ENCODE assay signal across 20 cellular contexts in the genomic region with DNA sequence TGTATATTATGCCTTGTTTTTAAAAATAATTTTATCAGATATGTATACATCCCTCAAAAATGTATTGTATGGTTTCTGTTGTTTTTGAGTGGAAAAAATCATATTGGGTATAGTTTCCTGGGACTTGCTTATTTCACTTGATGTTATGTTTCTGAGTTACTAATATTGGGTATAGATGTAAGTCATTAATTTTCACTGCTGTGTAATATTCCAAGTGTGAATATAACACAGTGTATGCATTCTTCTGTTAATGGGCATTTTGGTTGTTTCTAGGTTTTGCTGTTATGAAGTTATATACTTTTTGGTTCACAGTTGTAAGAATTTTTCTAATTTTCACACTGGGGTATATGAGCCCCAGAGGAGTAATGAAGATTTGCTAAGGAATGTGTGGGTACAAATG. TPM values are rescaled to one million over a fixed set of nuclear protein-coding genes. Genes with fewer than 3 reads are reported as not detected.
DNase-seq lines count a peak whose midpoint lies in the region; ATAC-seq and TF ChIP-seq lines count a peak whose summit lies in the region.
"Had no signal": no experiment of that assay in that cellular context is flagged by ENCODE, and none has a peak within 500 bp of the region (broad histone marks: within the 10 kb centered on the region; RNA-seq: fewer than 3 reads in every experiment).

No MANE protein-coding gene starts in this region.

- H3K4me3 Mint-ChIP-seq in endodermal cell (no peak overlapping the region), neural crest cell (peak overlapping the region; percentile 39), GM23338 (no peak overlapping the region)

- H3K27ac Mint-ChIP-seq in endodermal cell, result no peak overlapping the region
- no peak overlapping the region for H3K27ac Mint-ChIP-seq in neural crest cell (ENCODE audit: unreplicated experiment)
- no peak overlapping the region for H3K27ac Mint-ChIP-seq in GM23338

- H3K4me1 Mint-ChIP-seq in endodermal cell, result peaks cover 15% of the 10 kb centered on the region
- H3K4me1 Mint-ChIP-seq in neural crest cell, result peaks cover 47% of the 10 kb centered on the region
- H3K4me1 Mint-ChIP-seq in GM23338, result peaks cover 18% of the 10 kb centered on the region

- H3K36me3 ChIP-seq in DND-41 (ENCODE audit: insufficient read depth, low read length), result no peaks in the 10 kb centered on the region; the same call in 1 of the 2 replicates
- no peaks in the 10 kb centered on the region for H3K36me3 ChIP-seq in Loucy (ENCODE audit: insufficient read depth, low read length)
- peaks cover 3% of the 10 kb centered on the region for H3K36me3 ChIP-seq in endodermal cell (ENCODE audit: control insufficient read depth, insufficient read depth, low read length)
- no peaks in the 10 kb centered on the region for H3K36me3 ChIP-seq in GM23338 (ENCODE audit: insufficient read depth)
- no peaks in the 10 kb centered on the region for H3K36me3 ChIP-seq in osteoblast (ENCODE audit: insufficient read depth, low read length)

- DNase-seq in DND-41 (no peak), endodermal cell (no peak), neural crest cell (ENCODE audit: low read depth, low spot score) (no peak), GM23338 (ENCODE audit: low spot score) (no peak), osteoblast (ENCODE audit: insufficient read length, low spot score, missing footprints) (no peak), HPDE6-E6E7 (ENCODE audit: extremely low spot score) (no peak)
- DNase-seq: C1 segment of cervical spinal cord; CD8-positive, alpha-beta memory T cell; DMS 273 treated with DMSO at 0.1 percent for 48 hours; DMS79; GF-D8; KBM-7; MM.1S; NCI-H2029; NCI-H446; NCI-H526; Right ventricle myocardium superior; RPMI8226 had no signal

- H3F3A ChIP-seq in Loucy (ENCODE audit: low read depth) (peaks cover 11% of the 10 kb centered on the region; the same call in 1 of the 2 replicates), GM23338 (replicated peaks; ENCODE audit: low read depth) (no peaks in the 10 kb centered on the region)

- H3K9me3 Mint-ChIP-seq in endodermal cell (peaks cover 9% of the 10 kb centered on the region), neural crest cell (peaks cover 4% of the 10 kb centered on the region), GM23338 (peaks cover 3% of the 10 kb centered on the region; the same call in 1 of the 3 replicates)

- H3K9me3 ChIP-seq in DND-41 (ENCODE audit: insufficient read depth, low read length, severe bottlenecking) (no peaks in the 10 kb centered on the region), Loucy (ENCODE audit: insufficient read depth, low read depth, low read length) (no peaks in the 10 kb centered on the region), endodermal cell (ENCODE audit: control insufficient read depth, low read length) (peaks cover 9% of the 10 kb centered on the region), osteoblast (ENCODE audit: low read depth, low read length) (no peaks in the 10 kb centered on the region)

- peak overlapping the region; percentile 10; the same call in 1 of the 2 replicates for H3K4me2 ChIP-seq in DND-41 (ENCODE audit: insufficient read depth, low read length)
- H3K4me2 ChIP-seq in Loucy (ENCODE audit: low read depth, low read length, poor library complexity, severe bottlenecking), result peak overlapping the region; percentile 97
- no peak overlapping the region for H3K4me2 ChIP-seq in GM23338
- H3K4me2 ChIP-seq in osteoblast (ENCODE audit: insufficient read depth, low read length), result no peak overlapping the region

- H3K4me1 ChIP-seq in DND-41 (ENCODE audit: insufficient read depth, low read length), result peaks cover 35% of the 10 kb centered on the region
- peaks cover 65% of the 10 kb centered on the region for H3K4me1 ChIP-seq in Loucy (ENCODE audit: insufficient read depth, low read length, poor library complexity, severe bottlenecking)
- H3K4me1 ChIP-seq in endodermal cell (ENCODE audit: control insufficient read depth, insufficient read depth, low read length), result no peaks in the 10 kb centered on the region
- peaks cover 5% of the 10 kb centered on the region; the same call in 1 of the 2 replicates for H3K4me1 ChIP-seq in GM23338 (ENCODE audit: insufficient read depth)
- H3K4me1 ChIP-seq in osteoblast (ENCODE audit: insufficient read depth, low read length), result peaks cover 18% of the 10 kb centered on the region

- H2AFZ ChIP-seq in DND-41 (ENCODE audit: low read depth, low read length) (no peak overlapping the region), Loucy (ENCODE audit: low read length) (no peak overlapping the region), GM23338 (no peak overlapping the region), osteoblast (ENCODE audit: low read length) (no peak overlapping the region)

- TF ChIP-seq CTCF in DND-41 (IDR thresholded peaks at IDR 0.05; ENCODE audit: borderline replicate concordance, extremely low read depth, low read length, poor library complexity, severe bottlenecking) (no peak), Loucy (conservative IDR thresholded peaks at IDR 0.05; ENCODE audit: low read length) (no peak), endodermal cell (conservative IDR thresholded peaks at IDR 0.05) (no peak), neural crest cell (conservative IDR thresholded peaks at IDR 0.05) (no peak), GM23338 (conservative IDR thresholded peaks at IDR 0.05; ENCODE audit: low read depth in 2 of 2) (no peak), osteoblast (IDR thresholded peaks at IDR 0.05; ENCODE audit: extremely low read depth, low read depth, low read length) (no peak)

- H3K9me2 ChIP-seq in Loucy (replicated peaks; ENCODE audit: low read depth, low read length) (no peaks in the 10 kb centered on the region), GM23338 (ENCODE audit: insufficient read depth) (no peaks in the 10 kb centered on the region)

- H3K79me2 ChIP-seq in DND-41 (ENCODE audit: insufficient read depth, low read length) (peaks cover 93% of the 10 kb centered on the region), Loucy (ENCODE audit: insufficient read depth, low read length) (peaks cover 97% of the 10 kb centered on the region), GM23338 (replicated peaks; ENCODE audit: insufficient read depth) (peaks cover 31% of the 10 kb centered on the region), osteoblast (ENCODE audit: insufficient read depth, low read length) (peaks cover 79% of the 10 kb centered on the region)

- H3K4me3 ChIP-seq in DND-41 (ENCODE audit: low read depth in 1 of 2, low read length in 2 of 2), result no peak overlapping the region
- peak overlapping the region; percentile 88 for H3K4me3 ChIP-seq in Loucy (ENCODE audit: low read length, poor library complexity, severe bottlenecking)
- peak overlapping the region; percentile 96 for H3K4me3 ChIP-seq in endodermal cell (ENCODE audit: low read length)
- H3K4me3 ChIP-seq in GM23338, result no peak overlapping the region
- no peak overlapping the region for H3K4me3 ChIP-seq in osteoblast (ENCODE audit: insufficient read depth, low read length)

- H3K36me3 Mint-ChIP-seq in endodermal cell (ENCODE audit: low read depth) (peaks cover under 1% of the 10 kb centered on the region), neural crest cell (ENCODE audit: low read depth) (peaks cover 4% of the 10 kb centered on the region), GM23338 (ENCODE audit: low read depth) (peaks cover 5% of the 10 kb centered on the region; the same call in 2 of the 3 replicates)

- H3K27ac ChIP-seq in DND-41 (ENCODE audit: low read length), result no peak overlapping the region
- no peak overlapping the region for H3K27ac ChIP-seq in endodermal cell (ENCODE audit: low read depth, low read length)
- no peak overlapping the region for H3K27ac ChIP-seq in GM23338 (ENCODE audit: low read depth)
- no peak overlapping the region for H3K27ac ChIP-seq in osteoblast (ENCODE audit: low read depth, low read length)

- no peaks in the 10 kb centered on the region for H3K27me3 ChIP-seq in DND-41 (ENCODE audit: insufficient read depth, low read length, poor library complexity)
- H3K27me3 ChIP-seq in Loucy (ENCODE audit: insufficient read depth, low read length, poor library complexity, severe bottlenecking), result no peaks in the 10 kb centered on the region
- H3K27me3 ChIP-seq in endodermal cell (ENCODE audit: control insufficient read depth, insufficient read depth, low read length, poor library complexity, severe bottlenecking), result no peaks in the 10 kb centered on the region
- H3K27me3 ChIP-seq in GM23338 (ENCODE audit: insufficient read depth), result peaks cover 44% of the 10 kb centered on the region
- no peaks in the 10 kb centered on the region for H3K27me3 ChIP-seq in osteoblast (ENCODE audit: insufficient read depth, low read length)

- peaks cover 24% of the 10 kb centered on the region; the same call in 1 of the 2 replicates for H4K20me1 ChIP-seq in DND-41 (ENCODE audit: insufficient read depth, low read length)
- peaks cover 60% of the 10 kb centered on the region for H4K20me1 ChIP-seq in Loucy (ENCODE audit: insufficient read depth, low read length, poor library complexity, severe bottlenecking)
- peaks cover 4% of the 10 kb centered on the region for H4K20me1 ChIP-seq in GM23338 (replicated peaks; ENCODE audit: insufficient read depth)
- peaks cover 55% of the 10 kb centered on the region for H4K20me1 ChIP-seq in osteoblast (ENCODE audit: insufficient read depth, low read length)

- H3K27me3 Mint-ChIP-seq in endodermal cell (ENCODE audit: insufficient read depth), result peaks cover 16% of the 10 kb centered on the region
- H3K27me3 Mint-ChIP-seq in neural crest cell (ENCODE audit: low read depth), result no peaks in the 10 kb centered on the region
- H3K27me3 Mint-ChIP-seq in GM23338 (ENCODE audit: insufficient read depth, low read depth, poor library complexity), result peaks cover 31% of the 10 kb centered on the region

- no peak for ATAC-seq in DND-41 (ENCODE audit: insufficient read depth, low read depth)
- ATAC-seq in GM23338, result no peak
- ATAC-seq: HCT116 had no signal

- H3K9ac ChIP-seq in DND-41 (ENCODE audit: low read depth, low read length) (no peak overlapping the region), Loucy (ENCODE audit: low read depth, low read length, poor library complexity, severe bottlenecking) (no peak overlapping the region), endodermal cell (ENCODE audit: extremely low read depth, low read length, poor library complexity, severe bottlenecking) (no peak overlapping the region)

TF ChIP-seq in GM23338, 12 proteins besides CTCF, POLR2A, EP300 and RAD21 (continues in another document):
- TF ChIP-seq ZNF114 (CRISPR knock-in tag; IDR thresholded peaks at IDR 0.05), result no peak
- TF ChIP-seq NANOG (IDR thresholded peaks at IDR 0.05; ENCODE audit: borderline replicate concordance), result no peak

RNA-seq across cellular contexts. Expression of a gene that starts 3.0 kb away (rescaled TPM):
- total RNA-seq in endodermal cell (100 to 1,000 TPM; 184 to 273 TPM), neural crest cell (216 and 219 TPM in 2 replicates), osteoblast (364 and 410 TPM in 2 replicates)
- 237 TPM for polyA plus RNA-seq in endodermal cell (2013, experiment 1 of 2)
- 243 TPM for polyA plus RNA-seq in endodermal cell (2013, experiment 2 of 2)
- total RNA-seq in GM23338 (2014; rRNA removed; shearing (Covaris generic)), result 26.8 and 48.6 TPM in 2 replicates
- polyA plus RNA-seq in GM23338 (2016; fragmentation: Nextera tagmentation; extraction: Ambion mirVana), result 20.2 and 28.9 TPM in 2 replicates

RNA-seq across cellular contexts. Expression of a gene that starts 3.2 kb away (rescaled TPM):
- total RNA-seq in endodermal cell (10 to 100 TPM; 28.3 to 29.4 TPM), neural crest cell (16.1 and 16.5 TPM in 2 replicates), osteoblast (2.5 and 5.9 TPM in 2 replicates)
- 26.5 TPM for polyA plus RNA-seq in endodermal cell (2013, experiment 1 of 2)
- polyA plus RNA-seq in endodermal cell (2013, experiment 2 of 2), result 21.5 TPM
- 4.9 and 5.2 TPM in 2 replicates for total RNA-seq in GM23338 (2014; rRNA removed; shearing (Covaris generic))
- polyA plus RNA-seq in GM23338 (2016; fragmentation: Nextera tagmentation; extraction: Ambion mirVana), result 19.6 and 22.7 TPM in 2 replicates

Comparison
In these comparisons a context has a peak if more than half of its experiments do, and no peak if none do; other contexts are left out.
1. H3K4me2 ChIP-seq: peak in DND-41 (single experiment) and Loucy (single experiment); none in GM23338 (single experiment) and osteoblast (single experiment).
2. H3K4me3 ChIP-seq: peak in Loucy (single experiment) and endodermal cell (single experiment); none in DND-41 (0 of 2), GM23338 (single experiment) and osteoblast (single experiment).